Comparison of ENCODE assay signal across 12 cellular contexts in the genomic region with DNA sequence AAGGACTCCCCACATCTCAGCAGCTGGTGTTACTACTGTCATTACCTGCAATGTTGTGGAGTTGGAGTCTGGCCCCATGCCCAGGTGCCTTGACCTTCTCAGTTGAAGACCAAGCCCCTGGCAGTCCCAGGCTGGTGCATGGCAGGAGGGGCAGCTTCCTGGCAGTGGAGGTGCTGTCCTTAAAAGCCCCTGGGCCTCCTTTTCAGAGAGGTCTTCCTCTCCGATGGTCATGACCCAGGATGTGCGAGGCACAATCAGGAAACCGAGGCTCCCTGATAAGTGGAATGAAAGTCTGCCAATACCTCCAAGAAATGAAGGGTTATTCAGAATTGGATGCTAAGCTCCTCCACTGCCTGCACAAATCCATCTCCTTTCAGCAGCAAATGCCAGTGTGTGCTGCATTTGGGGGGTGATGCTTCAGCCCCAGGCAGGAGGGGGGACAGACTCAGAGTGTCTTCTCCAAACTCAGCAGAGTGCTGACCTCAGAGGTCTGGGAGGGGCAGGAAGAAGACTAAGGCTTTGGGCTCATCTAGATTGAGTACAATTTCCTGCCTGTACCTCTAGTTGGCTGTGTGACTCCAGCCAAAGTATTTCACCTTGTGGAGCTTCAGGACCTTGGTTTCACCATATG.
DNase-seq lines count a peak whose midpoint lies in the region; ATAC-seq, FAIRE-seq and TF ChIP-seq lines count a peak whose summit lies in the region.
"Had no signal": no experiment of that assay in that cellular context is flagged by ENCODE, and none has a peak within 500 bp of the region (broad histone marks: within the 10 kb centered on the region; RNA-seq: fewer than 3 reads in every experiment).

No MANE protein-coding gene starts in this region.

- H3K4me1 ChIP-seq in neutrophil (ENCODE audit: control insufficient read depth in 1 of 2, insufficient read depth in 1 of 2, low read depth in 1 of 2, low read length in 1 of 2), result peaks cover 45 to 61% of the 10 kb centered on the region in 2 experiments

- peak; percentile 83 for DNase-seq in activated CD8-positive, alpha-beta memory T cell treated with anti-CD3 and anti-CD28 coated beads, Interleukin-2, amount 10 ng/mL, durations not matched to agents 7 days and 5 days
- no peak for DNase-seq in activated CD8-positive, alpha-beta memory T cell treated with anti-CD3 and anti-CD28 coated beads, Interleukin-2, amount 50 U/mL, for 4 hours
- DNase-seq in activated CD4-positive, alpha-beta memory T cell treated with anti-CD3 and anti-CD28 coated beads, Interleukin-2, amount 10 ng/mL, durations not matched to agents 7 days and 5 days, result peak; percentile 69
- DNase-seq in GM12892 (ENCODE audit: insufficient read length) (no peak), D721Med (ENCODE audit: insufficient read length, low spot score) (no peak)
- DNase-seq: cortex of kidney, glutamatergic neuron had no signal

- peaks cover 5% of the 10 kb centered on the region for H3K36me3 Mint-ChIP-seq in activated CD8-positive, alpha-beta memory T cell treated with anti-CD3 and anti-CD28 coated beads, Interleukin-2, amount 10 ng/mL, durations not matched to agents 7 days and 5 days
- peaks cover 4% of the 10 kb centered on the region for H3K36me3 Mint-ChIP-seq in activated CD4-positive, alpha-beta memory T cell treated with anti-CD3 and anti-CD28 coated beads, Interleukin-2, amount 10 ng/mL, durations not matched to agents 7 days and 5 days (ENCODE audit: low read depth)

- peaks cover 85% of the 10 kb centered on the region for H3K4me1 Mint-ChIP-seq in activated CD8-positive, alpha-beta memory T cell treated with anti-CD3 and anti-CD28 coated beads, Interleukin-2, amount 10 ng/mL, durations not matched to agents 7 days and 5 days
- peaks cover 80% of the 10 kb centered on the region for H3K4me1 Mint-ChIP-seq in activated CD4-positive, alpha-beta memory T cell treated with anti-CD3 and anti-CD28 coated beads, Interleukin-2, amount 10 ng/mL, durations not matched to agents 7 days and 5 days

- peak overlapping the region; percentile 75 for H3K27ac ChIP-seq in neutrophil
- H3K27ac ChIP-seq: SJSA1 had no signal

- peak overlapping the region; percentile 74 for H3K4me3 Mint-ChIP-seq in activated CD8-positive, alpha-beta memory T cell treated with anti-CD3 and anti-CD28 coated beads, Interleukin-2, amount 10 ng/mL, durations not matched to agents 7 days and 5 days
- peak overlapping the region; percentile 74 for H3K4me3 Mint-ChIP-seq in activated CD4-positive, alpha-beta memory T cell treated with anti-CD3 and anti-CD28 coated beads, Interleukin-2, amount 10 ng/mL, durations not matched to agents 7 days and 5 days

- peak overlapping the region; percentile 99 for H3K27ac Mint-ChIP-seq in activated CD8-positive, alpha-beta memory T cell treated with anti-CD3 and anti-CD28 coated beads, Interleukin-2, amount 10 ng/mL, durations not matched to agents 7 days and 5 days
- H3K27ac Mint-ChIP-seq in activated CD4-positive, alpha-beta memory T cell treated with anti-CD3 and anti-CD28 coated beads, Interleukin-2, amount 10 ng/mL, durations not matched to agents 7 days and 5 days, result peak overlapping the region; percentile 96

- peak overlapping the region in 1 of 2 experiments; percentile 33 for H3K4me3 ChIP-seq in neutrophil (ENCODE audit: low read depth in 1 of 2, low read length in 1 of 2)
- H3K4me3 ChIP-seq: SJSA1 had no signal

- FAIRE-seq in GM12892 (lab: Jason Lieb, UNC) (no peak), D721Med (lab: Jason Lieb, UNC) (no peak)
- FAIRE-seq: H54 had no signal

- H3K9me3 Mint-ChIP-seq in activated CD8-positive, alpha-beta memory T cell treated with anti-CD3 and anti-CD28 coated beads, Interleukin-2, amount 10 ng/mL, durations not matched to agents 7 days and 5 days (ENCODE audit: low read depth), result no peaks in the 10 kb centered on the region
- H3K9me3 Mint-ChIP-seq in activated CD4-positive, alpha-beta memory T cell treated with anti-CD3 and anti-CD28 coated beads, Interleukin-2, amount 10 ng/mL, durations not matched to agents 7 days and 5 days, result no peaks in the 10 kb centered on the region

- no peaks in the 10 kb centered on the region for H3K36me3 ChIP-seq in neutrophil
- H3K36me3 ChIP-seq: SJSA1 had no signal

- CTCF ChIA-PET in activated CD8-positive, alpha-beta memory T cell treated with anti-CD3 and anti-CD28 coated beads, Interleukin-2, amount 10 ng/mL, durations not matched to agents 7 days and 5 days (lab: Charles Lee), result interaction anchor here (0.6 to 3.3 kb wide), 14 partner anchors 9 to 570 kb away, joined by 3 to 18 read pairs (median 4); no protein-coding TSS in a partner anchor
- CTCF ChIA-PET in activated CD4-positive, alpha-beta memory T cell treated with anti-CD3 and anti-CD28 coated beads, Interleukin-2, amount 10 ng/mL, durations not matched to agents 7 days and 5 days (lab: Charles Lee), result interaction anchor here (1.0 to 3.7 kb wide), 6 partner anchors 17 to 457 kb away, joined by 3 to 14 read pairs (median 4); no protein-coding TSS in a partner anchor

- no peak for TF ChIP-seq POLR2A in GM12892 (IDR thresholded peaks at IDR 0.05; ENCODE audit: low read depth, low read length)

- TF ChIP-seq CTCF in neutrophil (IDR thresholded peaks at IDR 0.05), result no peak
- TF ChIP-seq CTCF in D721Med (IDR thresholded peaks at IDR 0.05; ENCODE audit: insufficient read depth, missing control alignments), result no peak

- POLR2A ChIA-PET in activated CD4-positive, alpha-beta memory T cell treated with anti-CD3 and anti-CD28 coated beads, Interleukin-2, amount 10 ng/mL, durations not matched to agents 7 days and 5 days (lab: Charles Lee), result interaction anchor here (1.0 to 3.2 kb wide), 12 partner anchors 8 to 395 kb away, joined by 3 to 10 read pairs (median 5); no protein-coding TSS in a partner anchor

- peak; percentile 56 for ATAC-seq in activated CD8-positive, alpha-beta memory T cell treated with anti-CD3 and anti-CD28 coated beads, Interleukin-2, amount 10 ng/mL, durations not matched to agents 7 days and 5 days
- ATAC-seq in HG02588 (IDR thresholded peaks at IDR 0.05; ENCODE audit: unreplicated experiment), result peak; percentile 0
- ATAC-seq in HG03378 (IDR thresholded peaks at IDR 0.05; ENCODE audit: unreplicated experiment), result no peak

- no peaks in the 10 kb centered on the region for H3K27me3 Mint-ChIP-seq in activated CD8-positive, alpha-beta memory T cell treated with anti-CD3 and anti-CD28 coated beads, Interleukin-2, amount 10 ng/mL, durations not matched to agents 7 days and 5 days
- no peaks in the 10 kb centered on the region for H3K27me3 Mint-ChIP-seq in activated CD4-positive, alpha-beta memory T cell treated with anti-CD3 and anti-CD28 coated beads, Interleukin-2, amount 10 ng/mL, durations not matched to agents 7 days and 5 days

- no peaks in the 10 kb centered on the region for H3K27me3 ChIP-seq in neutrophil
- H3K27me3 ChIP-seq: SJSA1 had no signal

- no peaks in the 10 kb centered on the region for H3K9me3 ChIP-seq in neutrophil
- H3K9me3 ChIP-seq: SJSA1 had no signal

Comparison
In these comparisons a context has a peak if more than half of its experiments do, and no peak if none do; other contexts are left out.
1. DNase-seq: peak in activated CD8-positive, alpha-beta memory T cell treated with anti-CD3 and anti-CD28 coated beads, Interleukin-2, amount 10 ng/mL, durations not matched to agents 7 days and 5 days (single experiment) and activated CD4-positive, alpha-beta memory T cell treated with anti-CD3 and anti-CD28 coated beads, Interleukin-2, amount 10 ng/mL, durations not matched to agents 7 days and 5 days (single experiment); none in activated CD8-positive, alpha-beta memory T cell treated with anti-CD3 and anti-CD28 coated beads, Interleukin-2, amount 50 U/mL, for 4 hours (single experiment), GM12892 (single experiment) and D721Med (single experiment).